In genomic region chr15:89761009-89761831, GRCh38 we compare ENCODE assay signal across 1 cellular context.
TF ChIP-seq lines count a peak whose summit lies in the region.

No MANE protein-coding gene starts in this region.

TF ChIP-seq in HepG2, 621 proteins besides CTCF, POLR2A, EP300 and RAD21 (continued from another document and continues in another):
- TF ChIP-seq MLXIP (CRISPR knock-in tag; IDR thresholded peaks at IDR 0.05; ENCODE audit: borderline replicate concordance) (no peak), SCMH1 (CRISPR knock-in tag; IDR thresholded peaks at IDR 0.05; ENCODE audit: borderline replicate concordance) (no peak), PRPF4 (IDR thresholded peaks at IDR 0.05; ENCODE audit: low read depth, low read length, poor library complexity, severe bottlenecking) (no peak), ZNF296 (CRISPR knock-in tag; conservative IDR thresholded peaks at IDR 0.05) (no peak), ZNF235 (CRISPR knock-in tag; IDR thresholded peaks at IDR 0.05; ENCODE audit: borderline replicate concordance) (no peak), TAF15 (IDR thresholded peaks at IDR 0.05; ENCODE audit: low read depth, low read length, poor library complexity, severe bottlenecking) (no peak), ZNF276 (CRISPR knock-in tag; IDR thresholded peaks at IDR 0.05; ENCODE audit: low read depth) (peak; percentile 64; the same call in 1 of the 2 replicates), SALL2 (CRISPR knock-in tag; IDR thresholded peaks at IDR 0.05) (no peak), RBAK (CRISPR knock-in tag; IDR thresholded peaks at IDR 0.05) (no peak), ZNF790 (CRISPR knock-in tag; IDR thresholded peaks at IDR 0.05; ENCODE audit: borderline replicate concordance) (no peak), ZUFSP (CRISPR knock-in tag; IDR thresholded peaks at IDR 0.05; ENCODE audit: borderline replicate concordance) (no peak), HOXA5 (CRISPR knock-in tag; IDR thresholded peaks at IDR 0.05) (no peak), FOXP1 (IDR thresholded peaks at IDR 0.05) (no peak), FOXP1 (CRISPR knock-in tag; IDR thresholded peaks at IDR 0.05) (no peak), ZHX1 (CRISPR knock-in tag; IDR thresholded peaks at IDR 0.05; ENCODE audit: low read depth) (no peak), NBN (conservative IDR thresholded peaks at IDR 0.05) (no peak), ZNF652 (CRISPR knock-in tag; IDR thresholded peaks at IDR 0.05; ENCODE audit: borderline replicate concordance, low read depth) (no peak), MNT (IDR thresholded peaks at IDR 0.05) (no peak), ZNF691 (CRISPR knock-in tag; IDR thresholded peaks at IDR 0.05; ENCODE audit: borderline replicate concordance, low read depth) (0 out of 2 replicates have a peak, but pooled peaks have one; percentile 58), HNF4A (CRISPR knock-in tag; IDR thresholded peaks at IDR 0.05) (no peak), KMT2B (CRISPR knock-in tag; IDR thresholded peaks at IDR 0.05) (no peak), MTERF4 (CRISPR knock-in tag; IDR thresholded peaks at IDR 0.05) (no peak), ZNF609 (CRISPR knock-in tag; IDR thresholded peaks at IDR 0.05; ENCODE audit: borderline replicate concordance) (0 out of 2 replicates have a peak, but pooled peaks have one; percentile 16), FIP1L1 (IDR thresholded peaks at IDR 0.05; ENCODE audit: borderline replicate concordance, insufficient read depth, low read depth, low read length) (no peak), SRF (IDR thresholded peaks at IDR 0.05; ENCODE audit: low read depth, low read length) (no peak), ZNF280D (CRISPR knock-in tag; IDR thresholded peaks at IDR 0.05) (no peak), HOXA9 (CRISPR knock-in tag; IDR thresholded peaks at IDR 0.05; ENCODE audit: borderline replicate concordance) (no peak), MYC (CRISPR knock-in tag; IDR thresholded peaks at IDR 0.05; ENCODE audit: borderline replicate concordance) (no peak), ATF5 (CRISPR knock-in tag; IDR thresholded peaks at IDR 0.05; ENCODE audit: low read depth) (peak; percentile 56; the same call in 1 of the 2 replicates), ZBTB37 (CRISPR knock-in tag; IDR thresholded peaks at IDR 0.05) (no peak), DNMT3B (CRISPR knock-in tag; conservative IDR thresholded peaks at IDR 0.05) (no peak), HIVEP1 (CRISPR knock-in tag; IDR thresholded peaks at IDR 0.05) (no peak), ZNF430 (CRISPR knock-in tag; IDR thresholded peaks at IDR 0.05) (no peak)
